In genomic region chr5:141605523-141606277, GRCh38 we compare ENCODE assay signal across 9 cellular contexts. TPM values are rescaled to one million over a fixed set of nuclear protein-coding genes. Genes with fewer than 3 reads are reported as not detected.
DNase-seq lines count a peak whose midpoint lies in the region; ATAC-seq and TF ChIP-seq lines count a peak whose summit lies in the region.
"Had no signal": no experiment of that assay in that cellular context is flagged by ENCODE, and none has a peak within 500 bp of the region (broad histone marks: within the 10 kb centered on the region; RNA-seq: fewer than 3 reads in every experiment).

No MANE protein-coding gene starts in this region.

- DNase-seq in AG10803 (ENCODE audit: low read depth) (peak; percentile 53), coronary artery (ENCODE audit: low spot score) (no peak), osteoblast (ENCODE audit: insufficient read length, low spot score, missing footprints) (peak; percentile 53), upper lobe of right lung (no peak), NCI-H2227 (lab: John Stamatoyannopoulos, UW; ENCODE audit: unreplicated experiment) (no peak)
- peak in 3 of 4 experiments; percentile 7 to 46 (median 41) for DNase-seq in activated CD4-positive, CD25-positive, alpha-beta regulatory T cell (lab: John Stamatoyannopoulos, UW)

- H3K4me3 ChIP-seq in AG10803 (ENCODE audit: low read length), result no peak overlapping the region
- H3K4me3 ChIP-seq in coronary artery, result peak overlapping the region; percentile 26
- peak overlapping the region; percentile 18 for H3K4me3 ChIP-seq in osteoblast (ENCODE audit: insufficient read depth, low read length)
- H3K4me3 ChIP-seq in upper lobe of right lung, result no peak overlapping the region

- peak overlapping the region; percentile 44 for H3K4me2 ChIP-seq in osteoblast (ENCODE audit: insufficient read depth, low read length)

- H3K79me2 ChIP-seq in osteoblast (ENCODE audit: insufficient read depth, low read length), result peaks cover 76% of the 10 kb centered on the region

- H3K27me3 ChIP-seq in osteoblast (ENCODE audit: insufficient read depth, low read length) (no peaks in the 10 kb centered on the region), upper lobe of right lung (no peaks in the 10 kb centered on the region)

- H3K4me1 ChIP-seq in osteoblast (ENCODE audit: insufficient read depth, low read length), result peaks cover 27% of the 10 kb centered on the region
- H3K4me1 ChIP-seq in upper lobe of right lung, result peaks cover 70% of the 10 kb centered on the region

- H4K20me1 ChIP-seq in osteoblast (ENCODE audit: insufficient read depth, low read length), result no peaks in the 10 kb centered on the region

- H3K36me3 ChIP-seq in osteoblast (ENCODE audit: insufficient read depth, low read length), result no peaks in the 10 kb centered on the region
- H3K36me3 ChIP-seq in upper lobe of right lung, result no peaks in the 10 kb centered on the region

- ATAC-seq in GM19463 (IDR thresholded peaks at IDR 0.05; ENCODE audit: unreplicated experiment) (peak; percentile 98), HG03558 (IDR thresholded peaks at IDR 0.05; ENCODE audit: extremely low read depth, unreplicated experiment) (peak; percentile 91), upper lobe of right lung (peak; percentile 88)

- peak overlapping the region; percentile 37 for H2AFZ ChIP-seq in osteoblast (ENCODE audit: low read length)

- intact Hi-C loops in upper lobe of right lung (cut with DNase I), result no loop called here

- TF ChIP-seq CTCF in AG10803 (conservative IDR thresholded peaks at IDR 0.05; ENCODE audit: low read length) (no peak), coronary artery (IDR thresholded peaks at IDR 0.05) (no peak), osteoblast (IDR thresholded peaks at IDR 0.05; ENCODE audit: extremely low read depth, low read depth, low read length) (no peak), upper lobe of right lung (IDR thresholded peaks at IDR 0.05) (no peak)

- peak overlapping the region; percentile 63 to 87 for H3K27ac ChIP-seq in coronary artery
- H3K27ac ChIP-seq in osteoblast (ENCODE audit: low read depth, low read length), result peak overlapping the region; percentile 95
- H3K27ac ChIP-seq in upper lobe of right lung, result peak overlapping the region; percentile 80
- H3K27ac ChIP-seq: C4-2B had no signal

- H3K9me3 ChIP-seq in osteoblast (ENCODE audit: low read depth, low read length) (no peaks in the 10 kb centered on the region), upper lobe of right lung (no peaks in the 10 kb centered on the region)

RNA-seq across cellular contexts. Expression of gene DIAPH1, which starts 13.1 kb away (rescaled TPM):
- total RNA-seq in osteoblast, result 18.5 and 19.2 TPM in 2 replicates
- total RNA-seq in upper lobe of right lung, result 118 TPM

RNA-seq across cellular contexts. Expression of gene HDAC3, which starts 30.9 kb away (rescaled TPM):
- 47.8 and 50.4 TPM in 2 replicates for total RNA-seq in osteoblast
- total RNA-seq in upper lobe of right lung, result 42.1 TPM

RNA-seq across cellular contexts. Expression of gene RELL2, which starts 31.1 kb away (rescaled TPM):
- total RNA-seq in osteoblast (4.4 and 5.1 TPM in 2 replicates), upper lobe of right lung (6.1 TPM)

RNA-seq across cellular contexts. Expression of gene FCHSD1, which starts 45.5 kb away (rescaled TPM):
- total RNA-seq in osteoblast (21.8 and 22.4 TPM in 2 replicates), upper lobe of right lung (13.6 TPM)

Comparison
In these comparisons a context has a peak if more than half of its experiments do, and no peak if none do; other contexts are left out.
1. DNase-seq: peak in AG10803 (single experiment), activated CD4-positive, CD25-positive, alpha-beta regulatory T cell (3 of 4) and osteoblast (single experiment); none in coronary artery (single experiment), upper lobe of right lung (single experiment) and NCI-H2227 (single experiment).
2. H3K4me3 ChIP-seq: peak in coronary artery (single experiment) and osteoblast (single experiment); none in AG10803 (single experiment) and upper lobe of right lung (single experiment).
3. Peak in every context shown above with its lines, with median percentiles within 50 percentile points of each other: ATAC-seq and H3K27ac ChIP-seq.